9 cellular contexts compared by ENCODE assay signal in the genomic region with DNA sequence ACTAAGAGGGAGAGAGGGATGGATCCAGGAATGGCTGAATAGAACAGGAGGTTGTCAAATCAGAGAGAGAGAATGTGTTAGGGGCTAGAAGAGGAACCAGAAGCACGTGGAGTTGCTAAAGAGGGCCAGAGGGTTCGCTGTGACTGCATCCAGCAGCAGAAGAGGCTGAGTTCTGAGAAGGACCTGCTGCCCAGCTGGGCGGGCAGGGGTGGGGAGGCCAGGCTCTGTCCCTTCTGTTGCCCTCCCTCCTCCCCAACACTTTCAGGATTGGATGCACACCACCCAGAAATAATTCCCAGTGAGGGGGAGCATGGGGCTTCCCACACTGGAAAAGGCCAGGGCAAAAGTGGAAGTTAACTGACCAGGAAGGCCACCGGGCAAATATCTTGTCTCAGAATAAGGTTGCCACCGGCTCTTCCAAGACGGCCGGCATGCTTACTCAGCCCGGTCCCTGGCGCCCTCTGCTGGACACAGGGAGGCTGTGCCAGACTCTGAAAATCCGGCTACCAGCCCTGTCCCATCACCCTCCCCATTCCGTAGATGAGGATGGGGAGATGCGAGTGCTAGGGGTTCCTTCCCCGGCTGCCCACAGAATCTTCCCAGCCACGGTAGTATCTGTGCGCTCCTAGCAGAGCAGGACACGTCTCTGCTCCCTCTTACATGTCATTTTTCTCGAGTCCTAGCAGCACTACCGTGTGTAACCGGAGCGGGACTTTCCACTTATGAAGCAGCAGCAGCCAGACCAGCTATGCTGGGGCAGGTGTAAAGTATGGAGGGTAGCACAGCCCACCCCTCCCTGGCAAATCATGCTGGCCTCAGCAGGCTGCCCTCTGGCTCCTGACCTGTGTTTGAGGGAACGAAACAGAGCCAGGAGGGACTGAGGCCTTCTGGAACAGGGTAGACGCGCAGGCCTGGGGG. TPM values are rescaled to one million over a fixed set of nuclear protein-coding genes. Genes with fewer than 3 reads are reported as not detected.
A peak's percentile ranks its signal among the peaks of the same experiment; 100 is the strongest.
DNase-seq lines count a peak whose midpoint lies in the region; TF ChIP-seq lines count a peak whose summit lies in the region.
"Had no signal": no experiment of that assay in that cellular context is flagged by ENCODE, and none has a peak within 500 bp of the region (broad histone marks: within the 10 kb centered on the region; RNA-seq: fewer than 3 reads in every experiment).

No MANE protein-coding gene starts in this region.

- no peaks in the 10 kb centered on the region for H4K20me1 ChIP-seq in osteoblast (ENCODE audit: insufficient read depth, low read length)

- H3K4me2 ChIP-seq in osteoblast (ENCODE audit: insufficient read depth, low read length) = no peak overlapping the region

- no peak overlapping the region for H3K27ac ChIP-seq in osteoblast (ENCODE audit: low read depth, low read length)
- H3K27ac ChIP-seq in suprapubic skin = no peak overlapping the region

- no peak for TF ChIP-seq EP300 in suprapubic skin (IDR thresholded peaks at IDR 0.05)

- H3K9me3 ChIP-seq in osteoblast (ENCODE audit: low read depth, low read length) (no peaks in the 10 kb centered on the region), suprapubic skin (no peaks in the 10 kb centered on the region)

- H3K27me3 ChIP-seq in osteoblast (ENCODE audit: insufficient read depth, low read length) = no peaks in the 10 kb centered on the region
- H3K27me3 ChIP-seq in suprapubic skin = no peaks in the 10 kb centered on the region

- DNase-seq in NCI-H2029 (lab: John Stamatoyannopoulos, UW) (peak; percentile 22), NCI-H2029 treated with DMSO at 0.1 percent for 48 hours (lab: John Stamatoyannopoulos, UW) (no peak), KG1 (lab: John Stamatoyannopoulos, UW) (peak; percentile 33), SK-N-DZ (ENCODE audit: low spot score) (peak; percentile 73), germinal center (ENCODE audit: low spot score) (peak; percentile 81), osteoblast (ENCODE audit: insufficient read length, low spot score, missing footprints) (peak; percentile 97), suprapubic skin (ENCODE audit: low spot score in 2 of 2) (peak; percentile 93 to 95)
- peak; percentile 62 to 83 (median 76) for DNase-seq in activated naive CD4-positive, alpha-beta T cell (lab: John Stamatoyannopoulos, UW)

- H3K4me1 ChIP-seq in osteoblast (ENCODE audit: insufficient read depth, low read length) (peaks cover 14% of the 10 kb centered on the region), suprapubic skin (peaks cover 45% of the 10 kb centered on the region)

- TF ChIP-seq CTCF in osteoblast (IDR thresholded peaks at IDR 0.05; ENCODE audit: extremely low read depth, low read depth, low read length) (peak; percentile 95), suprapubic skin (IDR thresholded peaks at IDR 0.05) (peak; percentile 94 to 96)

- H2AFZ ChIP-seq in osteoblast (ENCODE audit: low read length) = no peak overlapping the region

- H3K79me2 ChIP-seq in osteoblast (ENCODE audit: insufficient read depth, low read length) = peaks cover 2% of the 10 kb centered on the region

- H3K4me3 ChIP-seq in osteoblast (ENCODE audit: insufficient read depth, low read length) = no peak overlapping the region
- no peak overlapping the region for H3K4me3 ChIP-seq in suprapubic skin

- H3K36me3 ChIP-seq in osteoblast (ENCODE audit: insufficient read depth, low read length) (peaks cover 40% of the 10 kb centered on the region), suprapubic skin (peaks cover 5% of the 10 kb centered on the region)

- WGBS in suprapubic skin = 23% methylated on average over 20 of the region's 23 CpGs

- no peak for TF ChIP-seq POLR2A in suprapubic skin (IDR thresholded peaks at IDR 0.05)

RNA-seq across cellular contexts. Expression of gene A3GALT2, which starts 46.8 kb away (rescaled TPM):
- not detected in 2 replicates for polyA plus RNA-seq in SK-N-DZ (2014; cell fraction: cytosol; rRNA removed)
- polyA plus RNA-seq in SK-N-DZ (2014; cell fraction: nucleus; rRNA removed) = not detected in 2 replicates
- under 0.01 TPM in 1 of 2 replicates, not detected in the other for total RNA-seq in osteoblast
- total RNA-seq in suprapubic skin = not detected
- total RNA-seq: subcutaneous adipose tissue had no signal
